25 cellular contexts compared by ENCODE assay signal in the genomic region with DNA sequence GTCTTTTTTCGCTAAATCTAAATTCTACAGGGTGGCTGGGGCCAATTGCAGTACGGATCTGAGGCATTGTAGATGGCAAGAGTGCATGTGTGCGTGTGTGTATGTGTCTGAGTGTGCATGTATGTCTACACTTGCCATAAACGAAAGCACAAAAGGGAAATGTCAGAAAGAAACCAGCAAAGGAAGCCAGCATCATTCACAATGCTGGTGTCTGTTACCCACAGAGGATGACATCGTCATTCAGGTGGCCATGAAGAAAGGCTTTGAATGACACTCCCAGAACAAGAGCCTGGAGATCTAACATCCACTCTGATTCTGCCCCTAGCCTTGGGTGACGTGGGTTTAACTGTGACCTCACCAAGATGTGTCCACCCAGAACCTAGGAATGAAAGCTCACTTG.
"Had no signal": no experiment of that assay in that cellular context is flagged by ENCODE, and none has a peak within 500 bp of the region (broad histone marks: within the 10 kb centered on the region; RNA-seq: fewer than 3 reads in every experiment).

No MANE protein-coding gene starts in this region.

- H3K9me3 ChIP-seq: colonic mucosa, esophagus muscularis mucosa, esophagus squamous epithelium, gastrocnemius medialis, gastroesophageal sphincter, heart left ventricle, heart right ventricle had no signal

- H3K4me3 ChIP-seq: colonic mucosa, coronary artery, dorsolateral prefrontal cortex, esophagus muscularis mucosa, esophagus squamous epithelium, gastrocnemius medialis, gastroesophageal sphincter, heart left ventricle, heart right ventricle had no signal

- H3K4me1 Mint-ChIP-seq: endodermal cell had no signal

- H3K9me3 Mint-ChIP-seq: dendritic cell treated with granulocyte-macrophage colony-stimulating factor and Interleukin-4, amounts not matched to agents 40 ng/mL and 50 ng/mL, for 4 days; effector memory CD8-positive, alpha-beta T cell had no signal

- H3K27me3 ChIP-seq: colonic mucosa, dorsolateral prefrontal cortex, esophagus muscularis mucosa, esophagus squamous epithelium, foreskin keratinocyte, gastrocnemius medialis, gastroesophageal sphincter, heart left ventricle, heart right ventricle had no signal

- H3K27ac Mint-ChIP-seq: dendritic cell treated with granulocyte-macrophage colony-stimulating factor and Interleukin-4, amounts not matched to agents 40 ng/mL and 50 ng/mL, for 4 days; effector memory CD8-positive, alpha-beta T cell; endodermal cell had no signal

- H3K27ac ChIP-seq: colonic mucosa, coronary artery, dorsolateral prefrontal cortex, epithelial cell of prostate, esophagus muscularis mucosa, esophagus squamous epithelium, foreskin keratinocyte, gastrocnemius medialis, gastroesophageal sphincter, heart left ventricle, heart right ventricle had no signal

- H3K27me3 Mint-ChIP-seq: dendritic cell treated with granulocyte-macrophage colony-stimulating factor and Interleukin-4, amounts not matched to agents 40 ng/mL and 50 ng/mL, for 4 days; effector memory CD8-positive, alpha-beta T cell had no signal

- H3K36me3 ChIP-seq: colonic mucosa, gastrocnemius medialis had no signal

- DNase-seq: colonic mucosa; cortex of kidney; dermis blood vessel endothelial cell; dorsolateral prefrontal cortex; effector CD4-positive, alpha-beta T cell; effector CD8-positive, alpha-beta T cell; effector memory CD4-positive, alpha-beta T cell; effector memory CD8-positive, alpha-beta T cell; endodermal cell; erythroblast; esophagus squamous epithelium; foreskin fibroblast; foreskin keratinocyte; foreskin melanocyte; gastrocnemius medialis; glutamatergic neuron; head of caudate nucleus; heart left ventricle; heart right ventricle had no signal

- H3K4me1 ChIP-seq: colonic mucosa, esophagus muscularis mucosa, esophagus squamous epithelium, foreskin keratinocyte, gastroesophageal sphincter had no signal

- ATAC-seq: effector memory CD8-positive, alpha-beta T cell; esophagus mucosa; foreskin keratinocyte; gastrocnemius medialis; gastroesophageal sphincter; heart left ventricle; heart right ventricle had no signal

- H3K4me3 Mint-ChIP-seq: dendritic cell treated with granulocyte-macrophage colony-stimulating factor and Interleukin-4, amounts not matched to agents 40 ng/mL and 50 ng/mL, for 4 days; effector memory CD8-positive, alpha-beta T cell; endodermal cell had no signal
